1 cellular context compared by ENCODE assay signal in the genomic region with DNA sequence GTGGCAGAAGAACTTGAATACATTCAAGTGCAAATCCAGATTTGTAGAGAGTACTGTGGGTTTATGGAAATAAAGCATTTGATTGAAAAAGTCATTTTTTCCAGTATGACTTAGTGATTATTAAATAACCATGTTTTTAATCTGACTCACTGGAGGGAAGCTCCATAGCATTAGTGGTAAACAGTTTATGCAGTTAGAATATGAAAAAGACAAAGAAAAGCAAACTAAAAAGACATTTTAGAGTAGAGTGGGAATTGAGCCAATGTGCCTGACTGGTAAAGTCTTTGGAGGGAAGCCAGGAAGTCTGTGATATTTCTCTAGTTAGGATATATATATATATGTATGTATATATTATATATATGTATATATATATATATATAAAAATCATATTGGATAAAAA.
TF ChIP-seq lines count a peak whose summit lies in the region.

No MANE protein-coding gene starts in this region.

TF ChIP-seq in HepG2, 621 proteins besides CTCF, POLR2A, EP300 and RAD21:
- no peak for TF ChIP-seq ZNF816 (CRISPR knock-in tag; IDR thresholded peaks at IDR 0.05; ENCODE audit: borderline replicate concordance)
- no peak for TF ChIP-seq FOXJ3 (CRISPR knock-in tag; IDR thresholded peaks at IDR 0.05; ENCODE audit: borderline replicate concordance)
- TF ChIP-seq NFYB (CRISPR knock-in tag; IDR thresholded peaks at IDR 0.05) = no peak
- TF ChIP-seq, protein P1, sequence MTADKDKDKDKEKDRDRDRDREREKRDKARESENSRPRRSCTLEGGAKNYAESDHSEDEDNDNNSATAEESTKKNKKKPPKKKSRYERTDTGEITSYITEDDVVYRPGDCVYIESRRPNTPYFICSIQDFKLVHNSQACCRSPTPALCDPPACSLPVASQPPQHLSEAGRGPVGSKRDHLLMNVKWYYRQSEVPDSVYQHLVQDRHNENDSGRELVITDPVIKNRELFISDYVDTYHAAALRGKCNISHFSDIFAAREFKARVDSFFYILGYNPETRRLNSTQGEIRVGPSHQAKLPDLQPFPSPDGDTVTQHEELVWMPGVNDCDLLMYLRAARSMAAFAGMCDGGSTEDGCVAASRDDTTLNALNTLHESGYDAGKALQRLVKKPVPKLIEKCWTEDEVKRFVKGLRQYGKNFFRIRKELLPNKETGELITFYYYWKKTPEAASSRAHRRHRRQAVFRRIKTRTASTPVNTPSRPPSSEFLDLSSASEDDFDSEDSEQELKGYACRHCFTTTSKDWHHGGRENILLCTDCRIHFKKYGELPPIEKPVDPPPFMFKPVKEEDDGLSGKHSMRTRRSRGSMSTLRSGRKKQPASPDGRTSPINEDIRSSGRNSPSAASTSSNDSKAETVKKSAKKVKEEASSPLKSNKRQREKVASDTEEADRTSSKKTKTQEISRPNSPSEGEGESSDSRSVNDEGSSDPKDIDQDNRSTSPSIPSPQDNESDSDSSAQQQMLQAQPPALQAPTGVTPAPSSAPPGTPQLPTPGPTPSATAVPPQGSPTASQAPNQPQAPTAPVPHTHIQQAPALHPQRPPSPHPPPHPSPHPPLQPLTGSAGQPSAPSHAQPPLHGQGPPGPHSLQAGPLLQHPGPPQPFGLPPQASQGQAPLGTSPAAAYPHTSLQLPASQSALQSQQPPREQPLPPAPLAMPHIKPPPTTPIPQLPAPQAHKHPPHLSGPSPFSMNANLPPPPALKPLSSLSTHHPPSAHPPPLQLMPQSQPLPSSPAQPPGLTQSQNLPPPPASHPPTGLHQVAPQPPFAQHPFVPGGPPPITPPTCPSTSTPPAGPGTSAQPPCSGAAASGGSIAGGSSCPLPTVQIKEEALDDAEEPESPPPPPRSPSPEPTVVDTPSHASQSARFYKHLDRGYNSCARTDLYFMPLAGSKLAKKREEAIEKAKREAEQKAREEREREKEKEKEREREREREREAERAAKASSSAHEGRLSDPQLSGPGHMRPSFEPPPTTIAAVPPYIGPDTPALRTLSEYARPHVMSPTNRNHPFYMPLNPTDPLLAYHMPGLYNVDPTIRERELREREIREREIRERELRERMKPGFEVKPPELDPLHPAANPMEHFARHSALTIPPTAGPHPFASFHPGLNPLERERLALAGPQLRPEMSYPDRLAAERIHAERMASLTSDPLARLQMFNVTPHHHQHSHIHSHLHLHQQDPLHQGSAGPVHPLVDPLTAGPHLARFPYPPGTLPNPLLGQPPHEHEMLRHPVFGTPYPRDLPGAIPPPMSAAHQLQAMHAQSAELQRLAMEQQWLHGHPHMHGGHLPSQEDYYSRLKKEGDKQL (CRISPR knock-in tag; IDR thresholded peaks at IDR 0.05; ENCODE audit: low read depth) = no peak
- TF ChIP-seq, protein P2, sequence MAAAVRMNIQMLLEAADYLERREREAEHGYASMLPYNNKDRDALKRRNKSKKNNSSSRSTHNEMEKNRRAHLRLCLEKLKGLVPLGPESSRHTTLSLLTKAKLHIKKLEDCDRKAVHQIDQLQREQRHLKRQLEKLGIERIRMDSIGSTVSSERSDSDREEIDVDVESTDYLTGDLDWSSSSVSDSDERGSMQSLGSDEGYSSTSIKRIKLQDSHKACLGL (CRISPR knock-in tag; IDR thresholded peaks at IDR 0.05) = no peak
- TF ChIP-seq, protein P3, sequence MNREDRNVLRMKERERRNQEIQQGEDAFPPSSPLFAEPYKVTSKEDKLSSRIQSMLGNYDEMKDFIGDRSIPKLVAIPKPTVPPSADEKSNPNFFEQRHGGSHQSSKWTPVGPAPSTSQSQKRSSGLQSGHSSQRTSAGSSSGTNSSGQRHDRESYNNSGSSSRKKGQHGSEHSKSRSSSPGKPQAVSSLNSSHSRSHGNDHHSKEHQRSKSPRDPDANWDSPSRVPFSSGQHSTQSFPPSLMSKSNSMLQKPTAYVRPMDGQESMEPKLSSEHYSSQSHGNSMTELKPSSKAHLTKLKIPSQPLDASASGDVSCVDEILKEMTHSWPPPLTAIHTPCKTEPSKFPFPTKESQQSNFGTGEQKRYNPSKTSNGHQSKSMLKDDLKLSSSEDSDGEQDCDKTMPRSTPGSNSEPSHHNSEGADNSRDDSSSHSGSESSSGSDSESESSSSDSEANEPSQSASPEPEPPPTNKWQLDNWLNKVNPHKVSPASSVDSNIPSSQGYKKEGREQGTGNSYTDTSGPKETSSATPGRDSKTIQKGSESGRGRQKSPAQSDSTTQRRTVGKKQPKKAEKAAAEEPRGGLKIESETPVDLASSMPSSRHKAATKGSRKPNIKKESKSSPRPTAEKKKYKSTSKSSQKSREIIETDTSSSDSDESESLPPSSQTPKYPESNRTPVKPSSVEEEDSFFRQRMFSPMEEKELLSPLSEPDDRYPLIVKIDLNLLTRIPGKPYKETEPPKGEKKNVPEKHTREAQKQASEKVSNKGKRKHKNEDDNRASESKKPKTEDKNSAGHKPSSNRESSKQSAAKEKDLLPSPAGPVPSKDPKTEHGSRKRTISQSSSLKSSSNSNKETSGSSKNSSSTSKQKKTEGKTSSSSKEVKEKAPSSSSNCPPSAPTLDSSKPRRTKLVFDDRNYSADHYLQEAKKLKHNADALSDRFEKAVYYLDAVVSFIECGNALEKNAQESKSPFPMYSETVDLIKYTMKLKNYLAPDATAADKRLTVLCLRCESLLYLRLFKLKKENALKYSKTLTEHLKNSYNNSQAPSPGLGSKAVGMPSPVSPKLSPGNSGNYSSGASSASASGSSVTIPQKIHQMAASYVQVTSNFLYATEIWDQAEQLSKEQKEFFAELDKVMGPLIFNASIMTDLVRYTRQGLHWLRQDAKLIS (CRISPR knock-in tag; IDR thresholded peaks at IDR 0.05) = no peak
- TF ChIP-seq CBX2 (IDR thresholded peaks at IDR 0.05; ENCODE audit: low read depth, low read length) = no peak
- TF ChIP-seq CBX2 (CRISPR knock-in tag; IDR thresholded peaks at IDR 0.05; ENCODE audit: low read depth) = no peak
- no peak for TF ChIP-seq ZNF17 (CRISPR knock-in tag; IDR thresholded peaks at IDR 0.05)
- TF ChIP-seq, protein P4, sequence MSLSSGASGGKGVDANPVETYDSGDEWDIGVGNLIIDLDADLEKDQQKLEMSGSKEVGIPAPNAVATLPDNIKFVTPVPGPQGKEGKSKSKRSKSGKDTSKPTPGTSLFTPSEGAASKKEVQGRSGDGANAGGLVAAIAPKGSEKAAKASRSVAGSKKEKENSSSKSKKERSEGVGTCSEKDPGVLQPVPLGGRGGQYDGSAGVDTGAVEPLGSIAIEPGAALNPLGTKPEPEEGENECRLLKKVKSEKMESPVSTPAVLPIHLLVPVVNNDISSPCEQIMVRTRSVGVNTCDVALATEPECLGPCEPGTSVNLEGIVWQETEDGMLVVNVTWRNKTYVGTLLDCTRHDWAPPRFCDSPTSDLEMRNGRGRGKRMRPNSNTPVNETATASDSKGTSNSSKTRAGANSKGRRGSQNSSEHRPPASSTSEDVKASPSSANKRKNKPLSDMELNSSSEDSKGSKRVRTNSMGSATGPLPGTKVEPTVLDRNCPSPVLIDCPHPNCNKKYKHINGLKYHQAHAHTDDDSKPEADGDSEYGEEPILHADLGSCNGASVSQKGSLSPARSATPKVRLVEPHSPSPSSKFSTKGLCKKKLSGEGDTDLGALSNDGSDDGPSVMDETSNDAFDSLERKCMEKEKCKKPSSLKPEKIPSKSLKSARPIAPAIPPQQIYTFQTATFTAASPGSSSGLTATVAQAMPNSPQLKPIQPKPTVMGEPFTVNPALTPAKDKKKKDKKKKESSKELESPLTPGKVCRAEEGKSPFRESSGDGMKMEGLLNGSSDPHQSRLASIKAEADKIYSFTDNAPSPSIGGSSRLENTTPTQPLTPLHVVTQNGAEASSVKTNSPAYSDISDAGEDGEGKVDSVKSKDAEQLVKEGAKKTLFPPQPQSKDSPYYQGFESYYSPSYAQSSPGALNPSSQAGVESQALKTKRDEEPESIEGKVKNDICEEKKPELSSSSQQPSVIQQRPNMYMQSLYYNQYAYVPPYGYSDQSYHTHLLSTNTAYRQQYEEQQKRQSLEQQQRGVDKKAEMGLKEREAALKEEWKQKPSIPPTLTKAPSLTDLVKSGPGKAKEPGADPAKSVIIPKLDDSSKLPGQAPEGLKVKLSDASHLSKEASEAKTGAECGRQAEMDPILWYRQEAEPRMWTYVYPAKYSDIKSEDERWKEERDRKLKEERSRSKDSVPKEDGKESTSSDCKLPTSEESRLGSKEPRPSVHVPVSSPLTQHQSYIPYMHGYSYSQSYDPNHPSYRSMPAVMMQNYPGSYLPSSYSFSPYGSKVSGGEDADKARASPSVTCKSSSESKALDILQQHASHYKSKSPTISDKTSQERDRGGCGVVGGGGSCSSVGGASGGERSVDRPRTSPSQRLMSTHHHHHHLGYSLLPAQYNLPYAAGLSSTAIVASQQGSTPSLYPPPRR (CRISPR knock-in tag; IDR thresholded peaks at IDR 0.05; ENCODE audit: borderline replicate concordance) = no peak
